1 cellular context compared by ENCODE assay signal in the genomic region with DNA sequence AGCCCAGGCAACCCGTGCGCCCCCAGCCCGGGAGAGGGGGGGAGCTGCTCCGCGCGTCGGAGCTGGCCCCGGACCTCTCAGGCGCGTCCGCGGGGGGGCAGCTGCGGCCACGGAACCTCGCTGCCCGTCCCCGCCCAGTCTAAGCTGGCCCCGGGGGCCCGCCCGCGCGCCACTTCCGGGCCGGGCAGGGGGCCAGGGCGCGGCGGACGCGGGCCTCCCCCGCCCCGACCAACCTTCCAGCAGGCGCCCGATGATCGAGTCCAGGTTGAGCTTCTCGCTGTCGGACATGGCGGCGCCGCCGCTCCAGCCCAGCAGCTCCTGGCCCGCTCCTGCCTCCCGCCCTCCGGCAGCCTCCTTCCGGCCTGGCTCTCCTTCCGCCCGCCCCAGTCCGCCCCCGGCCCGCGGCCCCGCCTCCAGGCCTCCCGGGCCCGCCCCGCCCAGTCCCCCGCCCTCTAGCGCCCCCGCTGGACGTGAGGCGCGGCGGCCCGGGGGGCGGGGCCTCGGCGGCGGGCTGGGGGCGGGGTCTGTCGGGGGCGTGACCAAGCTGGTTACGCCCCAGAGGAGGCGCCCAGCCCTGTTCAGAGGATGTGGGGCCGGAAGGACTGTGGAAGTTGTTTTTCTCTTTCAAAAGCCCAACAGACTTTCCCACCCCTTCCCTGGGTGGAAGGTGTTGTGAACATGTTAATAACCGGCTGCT.
TF ChIP-seq lines count a peak whose summit lies in the region.

A gene (minus strand): TSS at position 364 of the 697 bp plus-strand sequence. CDS start 76 bp downstream, at position 288.

TF ChIP-seq in HEK293, 187 proteins besides CTCF, POLR2A, EP300 and RAD21 (continued from another document):
- TF ChIP-seq, protein P1, sequence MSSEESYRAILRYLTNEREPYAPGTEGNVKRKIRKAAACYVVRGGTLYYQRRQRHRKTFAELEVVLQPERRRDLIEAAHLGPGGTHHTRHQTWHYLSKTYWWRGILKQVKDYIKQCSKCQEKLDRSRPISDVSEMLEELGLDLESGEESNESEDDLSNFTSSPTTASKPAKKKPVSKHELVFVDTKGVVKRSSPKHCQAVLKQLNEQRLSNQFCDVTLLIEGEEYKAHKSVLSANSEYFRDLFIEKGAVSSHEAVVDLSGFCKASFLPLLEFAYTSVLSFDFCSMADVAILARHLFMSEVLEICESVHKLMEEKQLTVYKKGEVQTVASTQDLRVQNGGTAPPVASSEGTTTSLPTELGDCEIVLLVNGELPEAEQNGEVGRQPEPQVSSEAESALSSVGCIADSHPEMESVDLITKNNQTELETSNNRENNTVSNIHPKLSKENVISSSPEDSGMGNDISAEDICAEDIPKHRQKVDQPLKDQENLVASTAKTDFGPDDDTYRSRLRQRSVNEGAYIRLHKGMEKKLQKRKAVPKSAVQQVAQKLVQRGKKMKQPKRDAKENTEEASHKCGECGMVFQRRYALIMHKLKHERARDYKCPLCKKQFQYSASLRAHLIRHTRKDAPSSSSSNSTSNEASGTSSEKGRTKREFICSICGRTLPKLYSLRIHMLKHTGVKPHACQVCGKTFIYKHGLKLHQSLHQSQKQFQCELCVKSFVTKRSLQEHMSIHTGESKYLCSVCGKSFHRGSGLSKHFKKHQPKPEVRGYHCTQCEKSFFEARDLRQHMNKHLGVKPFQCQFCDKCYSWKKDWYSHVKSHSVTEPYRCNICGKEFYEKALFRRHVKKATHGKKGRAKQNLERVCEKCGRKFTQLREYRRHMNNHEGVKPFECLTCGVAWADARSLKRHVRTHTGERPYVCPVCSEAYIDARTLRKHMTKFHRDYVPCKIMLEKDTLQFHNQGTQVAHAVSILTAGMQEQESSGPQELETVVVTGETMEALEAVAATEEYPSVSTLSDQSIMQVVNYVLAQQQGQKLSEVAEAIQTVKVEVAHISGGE (tag by site-specific recombination; conservative IDR thresholded peaks at IDR 0.05; ENCODE audit: low read depth) = 0 out of 2 replicates have a peak, but pooled peaks have one; percentile 22
